Comparison of ENCODE assay signal across 1 cellular context in the genomic region with DNA sequence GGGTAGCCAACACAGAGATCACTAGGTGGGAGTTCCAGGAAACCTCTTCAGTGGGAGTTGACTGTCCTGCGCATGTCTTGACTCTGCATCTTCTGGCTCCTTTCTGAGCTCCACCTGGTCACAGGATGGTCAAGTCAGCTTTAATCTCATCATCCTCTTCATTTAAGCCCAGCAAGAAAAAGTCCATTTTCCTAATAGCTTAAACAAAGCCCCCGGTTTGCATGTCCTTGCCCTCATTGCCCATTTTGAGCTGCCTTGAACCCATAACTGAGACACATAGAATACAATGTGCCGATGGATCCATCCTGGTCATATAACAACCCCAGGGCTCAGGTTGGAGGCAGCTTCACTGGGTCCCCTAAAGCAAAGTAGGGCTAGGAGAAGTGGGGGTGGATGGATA.
TF ChIP-seq lines count a peak whose summit lies in the region.

No MANE protein-coding gene starts in this region.

TF ChIP-seq in H1, 55 proteins besides CTCF, POLR2A, EP300 and RAD21:
- peak; percentile 42; the same call in 1 of the 2 replicates for TF ChIP-seq POLR2AphosphoS5 (IDR thresholded peaks at IDR 0.05; ENCODE audit: low read depth, low read length)
- no peak for TF ChIP-seq HDAC6 (IDR thresholded peaks at IDR 0.05; ENCODE audit: low read depth, low read length)
- TF ChIP-seq KDM4A (IDR thresholded peaks at IDR 0.05; ENCODE audit: low read depth, low read length, severe bottlenecking): peak; percentile 14
- no peak for TF ChIP-seq SP4 (IDR thresholded peaks at IDR 0.05; ENCODE audit: low read length)
- no peak for TF ChIP-seq CBX5 (IDR thresholded peaks at IDR 0.05; ENCODE audit: low read depth, low read length)
- no peak for TF ChIP-seq EGR1 (IDR thresholded peaks at IDR 0.05; ENCODE audit: borderline replicate concordance, low read depth, low read length)
